ENCODE assay signal across 1 cellular context in genomic region chr6:32177788-32178546, GRCh38.
TF ChIP-seq lines count a peak whose summit lies in the region.

Gene RNF5, plus strand, starts transcription at chr6:32178405. Its CDS starts 107 bp downstream, at chr6:32178512.

TF ChIP-seq in K562, 482 proteins besides CTCF, POLR2A, EP300 and RAD21 (continued from another document and continues in another):
- TF ChIP-seq CHAMP1 (IDR thresholded peaks at IDR 0.05) (no peak), ETS1 (conservative IDR thresholded peaks at IDR 0.05; ENCODE audit: control insufficient read depth, low read depth, low read length) (no peak), NFYB (IDR thresholded peaks at IDR 0.05; ENCODE audit: extremely low read depth, insufficient read length) (peak; percentile 99), FOXJ2 (tag; IDR thresholded peaks at IDR 0.05) (peak; percentile 94), KAT8 (IDR thresholded peaks at IDR 0.05; ENCODE audit: low read depth) (no peak), BACH1 (tag; IDR thresholded peaks at IDR 0.05) (no peak; the same call in 1 of the 2 replicates), RBM25 (IDR thresholded peaks at IDR 0.05; ENCODE audit: low read depth, low read length, severe bottlenecking) (peak; percentile 99), PKNOX1 (IDR thresholded peaks at IDR 0.05) (peak; percentile 100), SUPT5H (IDR thresholded peaks at IDR 0.05) (peak; percentile 78; the same call in 1 of the 2 replicates), HMBOX1 (IDR thresholded peaks at IDR 0.05) (peak; percentile 17; the same call in 1 of the 2 replicates), ZNF253 (CRISPR knock-in tag; conservative IDR thresholded peaks at IDR 0.05) (no peak), CREB1 (IDR thresholded peaks at IDR 0.05) (peak; percentile 82), CREB1 (CRISPR knock-in tag; IDR thresholded peaks at IDR 0.05) (peak; percentile 49; the same call in 1 of the 2 replicates), ZNF766 (CRISPR knock-in tag; conservative IDR thresholded peaks at IDR 0.05) (peak; percentile 87; the same call in 1 of the 2 replicates), PHF8 (IDR thresholded peaks at IDR 0.05; ENCODE audit: borderline replicate concordance, low read length) (peak; percentile 62; the same call in 1 of the 2 replicates), WHSC1 (IDR thresholded peaks at IDR 0.05; ENCODE audit: low read length) (no peak), IRF2 (CRISPR knock-in tag; IDR thresholded peaks at IDR 0.05) (no peak), SAP30 (IDR thresholded peaks at IDR 0.05; ENCODE audit: borderline replicate concordance, insufficient read depth, low read depth, low read length, poor library complexity, severe bottlenecking) (no peak), ZBTB1 (CRISPR knock-in tag; IDR thresholded peaks at IDR 0.05; ENCODE audit: borderline replicate concordance, low read depth) (no peak), MYC (IDR thresholded peaks at IDR 0.05; ENCODE audit: low read depth, low read length) (peak; percentile 38; the same call in 1 of the 2 replicates), MYC (CRISPR knock-in tag; IDR thresholded peaks at IDR 0.05; ENCODE audit: borderline replicate concordance, low read depth) (no peak), ZNF589 (CRISPR knock-in tag; IDR thresholded peaks at IDR 0.05; ENCODE audit: low read depth) (peak; percentile 14; the same call in 1 of the 2 replicates), CEBPB (tag; IDR thresholded peaks at IDR 0.05) (peak; percentile 59), ZNF133 (CRISPR knock-in tag; IDR thresholded peaks at IDR 0.05) (no peak), ADNP (tag; IDR thresholded peaks at IDR 0.05) (no peak), CHD2 (IDR thresholded peaks at IDR 0.05; ENCODE audit: low read depth, low read length) (peak; percentile 88), E2F1 (CRISPR knock-in tag; IDR thresholded peaks at IDR 0.05) (peak; percentile 87; the same call in 1 of the 2 replicates), ZBTB2 (IDR thresholded peaks at IDR 0.05) (peak; percentile 87), ZNF551 (CRISPR knock-in tag; IDR thresholded peaks at IDR 0.05) (no peak), POLR2G (IDR thresholded peaks at IDR 0.05; ENCODE audit: low read depth, low read length) (peak; percentile 63; the same call in 1 of the 2 replicates), HCFC1 (IDR thresholded peaks at IDR 0.05; ENCODE audit: low read depth, low read length) (peak; percentile 8; the same call in 1 of the 2 replicates), DIDO1 (tag; IDR thresholded peaks at IDR 0.05; ENCODE audit: low read depth) (0 out of 2 replicates have a peak, but pooled peaks have one; percentile 10), MBD2 (IDR thresholded peaks at IDR 0.05; ENCODE audit: borderline replicate concordance, low read depth) (peak; percentile 99), FOXK2 (conservative IDR thresholded peaks at IDR 0.05 in 1 of 2, IDR thresholded peaks at IDR 0.05 in 1 of 2; ENCODE audit: low read depth in 2 of 2) (peak; percentile 87 to 90), HNRNPLL (IDR thresholded peaks at IDR 0.05; ENCODE audit: low read depth, low read length, poor library complexity, severe bottlenecking) (peak; percentile 82), CREB3L1 (IDR thresholded peaks at IDR 0.05; ENCODE audit: borderline replicate concordance, low read depth) (0 out of 2 replicates have a peak, but pooled peaks have one; percentile 35), TAL1 (IDR thresholded peaks at IDR 0.05) (no peak), RFX5 (IDR thresholded peaks at IDR 0.05; ENCODE audit: low read depth, low read length) (peak; percentile 65; the same call in 1 of the 2 replicates), JUN (IDR thresholded peaks at IDR 0.05; ENCODE audit: borderline replicate concordance, low read depth, low read length) (peak; percentile 32; the same call in 1 of the 2 replicates), JUN (CRISPR knock-in tag; IDR thresholded peaks at IDR 0.05; ENCODE audit: borderline replicate concordance) (no peak), L3MBTL2 (IDR thresholded peaks at IDR 0.05) (peak; percentile 94), TAF1 (IDR thresholded peaks at IDR 0.05; ENCODE audit: control insufficient read depth, extremely low read depth, insufficient read depth, low read length, severe bottlenecking) (peak; percentile 41), TFAP4 (CRISPR knock-in tag; IDR thresholded peaks at IDR 0.05; ENCODE audit: borderline replicate concordance) (peak; percentile 68; the same call in 1 of the 2 replicates), ARID3A (IDR thresholded peaks at IDR 0.05; ENCODE audit: borderline replicate concordance, low read depth, low read length) (peak; percentile 97), ZNF174 (CRISPR knock-in tag; IDR thresholded peaks at IDR 0.05) (no peak), MTA3 (IDR thresholded peaks at IDR 0.05; ENCODE audit: borderline replicate concordance) (peak; percentile 84), ZNF134 (CRISPR knock-in tag; conservative IDR thresholded peaks at IDR 0.05) (peak; percentile 39; the same call in 1 of the 2 replicates), MEIS2 (IDR thresholded peaks at IDR 0.05; ENCODE audit: partially characterized antibody) (peak; percentile 73), SOX6 (IDR thresholded peaks at IDR 0.05) (0 out of 2 replicates have a peak, but pooled peaks have one; percentile 4), IFI16 (CRISPR knock-in tag; IDR thresholded peaks at IDR 0.05) (no peak), EHMT2 (IDR thresholded peaks at IDR 0.05) (peak; percentile 84; the same call in 1 of the 2 replicates), TBL1XR1 (IDR thresholded peaks at IDR 0.05; ENCODE audit: low read length in 2 of 2) (peak in 1 of 2 experiments; percentile 4; a peak in 1 of 4 replicates), PBX2 (CRISPR knock-in tag; IDR thresholded peaks at IDR 0.05; ENCODE audit: low read depth) (peak; percentile 97), PBX2 (tag; conservative IDR thresholded peaks at IDR 0.05; ENCODE audit: low read depth) (no peak), ZNF197 (CRISPR knock-in tag; IDR thresholded peaks at IDR 0.05; ENCODE audit: low read depth) (no peak), ZNF124 (CRISPR knock-in tag; IDR thresholded peaks at IDR 0.05) (no peak)
